17 cellular contexts compared by ENCODE assay signal in the genomic region with DNA sequence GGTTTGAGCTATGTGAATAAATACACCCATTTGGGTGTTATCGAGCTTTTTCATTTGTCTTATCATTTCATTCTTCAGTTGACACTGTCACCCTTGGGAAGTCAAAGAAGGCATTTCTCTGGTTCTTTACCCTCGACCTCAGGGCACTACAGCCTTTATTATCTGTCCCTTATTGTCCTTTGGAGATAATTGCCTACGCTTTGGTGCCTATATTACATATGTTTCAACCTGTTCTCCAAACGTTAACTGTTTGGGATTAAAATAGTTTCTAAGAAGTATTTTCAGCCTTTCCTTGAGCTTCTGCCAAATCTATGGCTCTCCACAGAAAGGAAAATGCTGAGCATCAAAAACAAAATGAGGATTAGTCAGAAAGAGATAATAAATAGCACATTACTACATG.
"Had no signal": no experiment of that assay in that cellular context is flagged by ENCODE, and none has a peak within 500 bp of the region (broad histone marks: within the 10 kb centered on the region; RNA-seq: fewer than 3 reads in every experiment).

No MANE protein-coding gene starts in this region.

- H3K36me3 ChIP-seq: heart right ventricle, suprapubic skin, thyroid gland, upper lobe of left lung, uterus had no signal

- H3K27me3 ChIP-seq: heart right ventricle, suprapubic skin, thyroid gland, upper lobe of left lung, uterus had no signal

- DNase-seq: cortex of kidney; dorsolateral prefrontal cortex; effector CD8-positive, alpha-beta T cell; heart right ventricle; hypothalamus; islet precursor cell; mammary epithelial cell; natural killer cell; right cardiac atrium; stimulated activated CD4-positive, alpha-beta T cell treated with anti-CD3 and anti-CD28 coated beads, Interleukin-2, amount 100 ng/mL, for 48 hours; stimulated activated naive CD4-positive, alpha-beta T cell treated with Interleukin-2 at 50 U/mL for 16 hours; thyroid gland; upper lobe of left lung; uterus had no signal

- H3K27ac ChIP-seq: epithelial cell of prostate, heart right ventricle, suprapubic skin, thyroid gland, upper lobe of left lung, uterus had no signal

- H3K4me1 ChIP-seq: suprapubic skin, upper lobe of left lung, uterus had no signal

- H3K4me3 ChIP-seq: dorsolateral prefrontal cortex, heart right ventricle, smooth muscle cell, suprapubic skin, thyroid gland, upper lobe of left lung, uterus had no signal

- H3K9me3 ChIP-seq: heart right ventricle, suprapubic skin, thyroid gland, upper lobe of left lung, uterus had no signal

- H3K4me2 ChIP-seq: smooth muscle cell had no signal
